ENCODE assay signal across 25 cellular contexts in genomic region chr4:87704000-87704399, GRCh38. TPM values are rescaled to one million over a fixed set of nuclear protein-coding genes. Genes with fewer than 3 reads are reported as not detected.
DNase-seq lines count a peak whose midpoint lies in the region; ATAC-seq, FAIRE-seq and TF ChIP-seq lines count a peak whose summit lies in the region.
"Had no signal": no experiment of that assay in that cellular context is flagged by ENCODE, and none has a peak within 500 bp of the region (broad histone marks: within the 10 kb centered on the region; RNA-seq: fewer than 3 reads in every experiment).

No MANE protein-coding gene starts in this region.

- WGBS in H1 (ENCODE audit: extremely low coverage in 1 of 2, insufficient coverage in 1 of 2, insufficient read length in 1 of 2, insufficient replicate concordance in 2 of 2, low coverage in 1 of 2, low lambda C conversion rate in 2 of 2, missing lambda C conversion rate in 1 of 2), 2 experiments = 85% methylated on average over 3 of the region's 3 CpGs; no CpG with 5 or more reads in 1 of the 2 experiments

- no peak for TF ChIP-seq POLR2A in H1 (IDR thresholded peaks at IDR 0.05; ENCODE audit: control extremely low read depth in 1 of 2, low read depth in 2 of 2, low read length in 2 of 2)

- H3K9me3 ChIP-seq in H1 (ENCODE audit: insufficient read depth in 2 of 2, low read depth in 1 of 2, low read length in 1 of 2) (no peaks in the 10 kb centered on the region), left lung (no peaks in the 10 kb centered on the region)
- H3K9me3 ChIP-seq: BE2C, BLaER1, Caco-2 had no signal

- H3K18ac ChIP-seq in H1 (ENCODE audit: extremely low read depth, low read length) = no peak overlapping the region

- no peak for TF ChIP-seq CTCF in H1 (IDR thresholded peaks at IDR 0.05; ENCODE audit: control extremely low read depth in 1 of 3, insufficient read depth in 1 of 3, low read depth in 1 of 3, low read length in 3 of 3)
- TF ChIP-seq CTCF in left lung (IDR thresholded peaks at IDR 0.05) = no peak

- no peak for TF ChIP-seq EP300 in H1 (IDR thresholded peaks at IDR 0.05; ENCODE audit: borderline replicate concordance in 1 of 2, low read depth in 2 of 2, low read length in 2 of 2)

- POLR2A ChIA-PET in H1 (lab: Charles Lee; ENCODE audit: partially characterized antibody) = no interaction called here

- H3K23me2 ChIP-seq in H1 (ENCODE audit: low read depth, low read length) = no peaks in the 10 kb centered on the region

- H4K91ac ChIP-seq in H1 (replicated peaks; ENCODE audit: insufficient read length, low read length) = no peak overlapping the region

- H2AFZ ChIP-seq in H1 (ENCODE audit: low read length) = no peak overlapping the region

- H3K4me3 ChIP-seq in H1 (ENCODE audit: extremely low read depth in 1 of 4, insufficient read depth in 2 of 4, low read depth in 3 of 4, low read length in 4 of 4) (no peak overlapping the region), left lung (no peak overlapping the region)
- H3K4me3 ChIP-seq: BLaER1 had no signal

- no peak overlapping the region for H2BK120ac ChIP-seq in H1 (replicated peaks; ENCODE audit: low read depth, low read length)

- H3K36me3 ChIP-seq in H1 (ENCODE audit: control insufficient read depth in 2 of 4, insufficient read depth in 4 of 4, low read length in 3 of 4) (no peaks in the 10 kb centered on the region), left lung (no peaks in the 10 kb centered on the region)
- H3K36me3 ChIP-seq: BE2C, BLaER1 had no signal

- H3K4ac ChIP-seq in H1 (replicated peaks; ENCODE audit: insufficient read length, low read depth, low read length) = no peak overlapping the region

- H3K4me1 ChIP-seq in H1 (replicated peaks in 1 of 4; ENCODE audit: control insufficient read depth in 3 of 4, insufficient read depth in 4 of 4, low read length in 3 of 4) = peaks cover 0 to 7% (median 0%) of the 10 kb centered on the region in 4 experiments; a peak in 2 of 7 replicates
- H3K4me1 ChIP-seq in left lung = no peaks in the 10 kb centered on the region
- H3K4me1 ChIP-seq: BE2C, BLaER1, Caco-2 had no signal

- DNase-seq in CD1c-positive myeloid dendritic cell (ENCODE audit: extremely low spot score) (peak; percentile 4), H1 (ENCODE audit: low read depth in 1 of 2, low spot score in 2 of 2) (no peak), left lung (no peak), activated gamma-delta T cell (lab: John Stamatoyannopoulos, UW) (no peak)
- DNase-seq in stimulated activated CD4-positive, alpha-beta T cell treated with anti-CD3 and anti-CD28 coated beads, Interleukin-4, amount 100 ng/mL, for 4 hours = no peak
- DNase-seq: 8988T; ACHN; BE2C; C1 segment of cervical spinal cord; Caco-2; Calu3; CD4-positive, alpha-beta T cell; CD8-positive, alpha-beta T cell; DMS79 treated with DMSO at 0.1 percent for 48 hours; GF-D8 had no signal

- H3K14ac ChIP-seq in H1 (ENCODE audit: insufficient read length) = no peak overlapping the region

- FAIRE-seq in H1 (lab: Jason Lieb, UNC) = no peak
- FAIRE-seq: A204.1, D721Med, G401.6, GM12891, GM19239 had no signal

- H2BK12ac ChIP-seq in H1 (ENCODE audit: low read depth, low read length) = no peak overlapping the region

- no peak overlapping the region for H3K56ac ChIP-seq in H1 (replicated peaks; ENCODE audit: insufficient read length, low read depth, low read length)

- no peak overlapping the region for H2BK20ac ChIP-seq in H1 (ENCODE audit: low read length)

- H3K4me2 ChIP-seq in H1 (ENCODE audit: insufficient read depth in 1 of 2, low read depth in 2 of 2, low read length in 2 of 2) = no peak overlapping the region
- H3K4me2 ChIP-seq: BLaER1 had no signal

- no peak overlapping the region for H3K23ac ChIP-seq in H1 (ENCODE audit: insufficient read length)

- no peak overlapping the region for H2AK5ac ChIP-seq in H1 (ENCODE audit: low read depth, low read length)

- H3K27me3 ChIP-seq in H1 (replicated peaks in 1 of 4; ENCODE audit: control insufficient read depth in 3 of 4, extremely low read depth in 1 of 4, insufficient read depth in 3 of 4, low read length in 3 of 4) (no peaks in the 10 kb centered on the region), left lung (no peaks in the 10 kb centered on the region)
- H3K27me3 ChIP-seq: BLaER1 had no signal

- H2BK15ac ChIP-seq in H1 (ENCODE audit: low read length) = 0 out of 2 replicates have a peak overlapping the region, but pooled peaks have one; percentile 14

- H3K27ac ChIP-seq in H1 (ENCODE audit: low read depth, low read length) (no peak overlapping the region), left lung (no peak overlapping the region)
- H3K27ac ChIP-seq: BLaER1 had no signal

- intact Hi-C loops in left lung (cut with DNase I) = no loop called here

- H2BK5ac ChIP-seq in H1 (ENCODE audit: low read depth, low read length) = no peak overlapping the region

- H3K9ac ChIP-seq in H1 (replicated peaks in 1 of 4; ENCODE audit: extremely low read depth in 1 of 4, low read depth in 3 of 4, low read length in 3 of 4) = no peak overlapping the region
- H3K9ac ChIP-seq: BLaER1 had no signal

- TF ChIP-seq RAD21 in H1 (IDR thresholded peaks at IDR 0.05 in 1 of 2, conservative IDR thresholded peaks at IDR 0.05 in 1 of 2; ENCODE audit: low read depth in 2 of 2, low read length in 2 of 2) = no peak

- no peaks in the 10 kb centered on the region for H3K79me1 ChIP-seq in H1 (ENCODE audit: low read depth, low read length)

- CTCF ChIA-PET in H1 (lab: Charles Lee; ENCODE audit: partially characterized antibody) = interaction anchor here (1.0 to 1.4 kb wide), 2 partner anchors 135 to 263 kb away, joined by 3 to 5 read pairs; no protein-coding TSS in a partner anchor

- no peak overlapping the region for H4K8ac ChIP-seq in H1 (ENCODE audit: extremely low read depth, insufficient read depth, low read length)

- no peaks in the 10 kb centered on the region for H4K20me1 ChIP-seq in H1 (replicated peaks in 1 of 2; ENCODE audit: control insufficient read depth in 1 of 2, insufficient read depth in 2 of 2, low read length in 2 of 2)
- H4K20me1 ChIP-seq: BLaER1 had no signal

- H3K79me2 ChIP-seq in H1 (ENCODE audit: control insufficient read depth in 1 of 2, insufficient read depth in 2 of 2, low read length in 2 of 2) = no peaks in the 10 kb centered on the region

- no peak overlapping the region for H4K5ac ChIP-seq in H1 (ENCODE audit: insufficient read length, low read depth, low read length)

- ATAC-seq in left lung (peak; percentile 37), GM19351 (IDR thresholded peaks at IDR 0.05; ENCODE audit: unreplicated experiment) (no peak)
- ATAC-seq: CD8-positive, alpha-beta T cell had no signal

TF ChIP-seq in H1, 55 proteins besides CTCF, POLR2A, EP300 and RAD21:
- no peak for TF ChIP-seq PHF8 (conservative IDR thresholded peaks at IDR 0.05; ENCODE audit: low read depth, low read length)

RNA-seq across cellular contexts. Expression of gene DMP1, which starts 53.9 kb away (rescaled TPM):
- 0.17 TPM in 1 of 2 replicates, not detected in the other for total RNA-seq in H1 (2021; fragmentation: NEBNext Ultra II Directional; extraction: Animal tissue kit (Norgen Biotek cat#: 25700))
- polyA plus RNA-seq in H1 (2011; rRNA removed) = 0.05 TPM in 1 of 2 replicates, not detected in the other
- 0.05 TPM for polyA plus RNA-seq in H1 (2011; cell fraction: cytosol; rRNA removed)
- not detected for polyA plus RNA-seq in H1 (2011; cell fraction: nucleus; rRNA removed)
- 0.05 to 0.20 TPM (median 0.14 TPM) in 4 replicates for polyA plus RNA-seq in H1 (2012, experiment 1 of 2)
- not detected for polyA plus RNA-seq in H1 (2012, experiment 2 of 2)
- 0.20 TPM for polyA plus RNA-seq in H1 (2013, experiment 1 of 2)
- polyA plus RNA-seq in H1 (2013, experiment 2 of 2) = 0.33 TPM
- polyA minus RNA-seq in H1 (2011; rRNA and poly(A)+ RNA removed) = not detected in 2 replicates
- not detected for polyA minus RNA-seq in H1 (2011; cell fraction: cytosol; rRNA and poly(A)+ RNA removed)
- polyA minus RNA-seq in H1 (2011; cell fraction: nucleus; rRNA and poly(A)+ RNA removed) = not detected
- not detected for total RNA-seq in left lung
- total RNA-seq: A673; Caco-2; Calu3; CD4-positive, alpha-beta T cell; CD8-positive, alpha-beta T cell had no signal
- polyA plus RNA-seq: AG04450, CD14-positive monocyte had no signal
